Comparison of ENCODE assay signal across 19 cellular contexts in the genomic region with DNA sequence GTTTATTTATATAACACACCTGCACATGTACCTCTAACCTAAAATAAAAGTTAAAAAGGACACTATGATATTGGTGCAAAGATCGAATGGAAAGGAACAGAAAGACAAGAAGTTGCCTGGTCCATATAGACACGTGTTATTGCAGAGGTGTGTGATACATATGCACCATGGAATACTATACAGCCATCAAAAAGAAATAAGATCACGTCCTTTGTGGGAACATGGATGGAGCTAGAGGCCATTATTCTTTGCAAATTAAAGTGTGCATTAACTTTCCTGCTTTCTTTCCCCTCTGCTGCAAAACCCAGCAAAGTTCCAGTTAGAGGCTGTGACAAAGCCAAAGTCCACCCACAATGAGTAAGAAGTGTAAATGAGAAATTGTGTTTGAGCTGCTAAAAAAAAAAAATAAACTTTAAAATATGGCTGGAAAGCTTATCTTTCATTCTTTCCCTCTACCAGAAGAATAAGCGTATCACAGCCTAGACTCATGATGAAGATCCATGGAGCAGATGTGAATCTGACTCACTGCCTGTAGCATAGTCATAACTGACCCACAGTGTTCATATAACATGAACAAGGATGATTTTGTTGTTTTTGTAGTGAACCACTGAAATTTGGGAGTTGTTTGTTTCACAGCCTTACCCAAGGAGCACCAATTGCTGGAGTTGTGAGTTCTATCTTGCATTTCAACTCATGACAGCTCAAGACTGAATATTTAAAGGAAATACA. TPM values are rescaled to one million over a fixed set of nuclear protein-coding genes. Genes with fewer than 3 reads are reported as not detected.
DNase-seq lines count a peak whose midpoint lies in the region; ATAC-seq and TF ChIP-seq lines count a peak whose summit lies in the region.
"Had no signal": no experiment of that assay in that cellular context is flagged by ENCODE, and none has a peak within 500 bp of the region (broad histone marks: within the 10 kb centered on the region; RNA-seq: fewer than 3 reads in every experiment).

No MANE protein-coding gene starts in this region.

- intact Hi-C loops in left colon (cut with DNase I, micrococcal nuclease): loop anchor here in 1 of 2 donors (2.0 kb wide), 1 partner anchor 303 kb away; no protein-coding TSS in a partner anchor

- no peak overlapping the region for H3K4me3 ChIP-seq in fibroblast of mammary gland (ENCODE audit: control insufficient read depth, low read depth, low read length)
- H3K4me3 ChIP-seq: GM23338, SJCRH30 had no signal

- peak; percentile 15 for DNase-seq in HCEC 1CT
- DNase-seq in LHCN-M2 (ENCODE audit: low read depth): peak; percentile 44
- peak; percentile 38 for DNase-seq in fibroblast of mammary gland (ENCODE audit: low read depth)
- DNase-seq in stimulated activated effector memory CD8-positive, alpha-beta T cell treated with anti-CD3 and anti-CD28 coated beads, Interleukin-12 subunit alpha, Interleukin-12 subunit beta, amount 100 ng/mL, for 72 hours (ENCODE audit: low spot score in 2 of 2): no peak
- no peak for DNase-seq in left colon
- no peak for DNase-seq in middle frontal gyrus (ENCODE audit: extremely low spot score, low spot score)
- DNase-seq in NCI-H1105 treated with DMSO at 0.1 percent for 48 hours (lab: John Stamatoyannopoulos, UW): no peak
- DNase-seq: ACHN, C1 segment of cervical spinal cord, GDM1, NCI-H1436 treated with DMSO at 0.1 percent for 48 hours, NCI-H2029, NCI-H345, NCI-H524 treated with DMSO at 0.1 percent for 48 hours, PC-3, SJCRH30 had no signal

- H3K27ac Mint-ChIP-seq in stimulated activated effector memory CD8-positive, alpha-beta T cell treated with anti-CD3 and anti-CD28 coated beads, Interleukin-12 subunit alpha, Interleukin-12 subunit beta, amount 100 ng/mL, for 72 hours: no peak overlapping the region
- H3K27ac Mint-ChIP-seq: GM23338 had no signal

- ATAC-seq in stimulated activated effector memory CD8-positive, alpha-beta T cell treated with anti-CD3 and anti-CD28 coated beads, Interleukin-12 subunit alpha, Interleukin-12 subunit beta, amount 100 ng/mL, for 72 hours: peak; percentile 67
- ATAC-seq in left colon: no peak

- TF ChIP-seq CTCF in fibroblast of mammary gland (conservative IDR thresholded peaks at IDR 0.05; ENCODE audit: control insufficient read depth, insufficient read depth, low read depth, low read length): no peak

- H3K9me3 Mint-ChIP-seq in stimulated activated effector memory CD8-positive, alpha-beta T cell treated with anti-CD3 and anti-CD28 coated beads, Interleukin-12 subunit alpha, Interleukin-12 subunit beta, amount 100 ng/mL, for 72 hours: no peaks in the 10 kb centered on the region

- no peaks in the 10 kb centered on the region for H3K36me3 Mint-ChIP-seq in stimulated activated effector memory CD8-positive, alpha-beta T cell treated with anti-CD3 and anti-CD28 coated beads, Interleukin-12 subunit alpha, Interleukin-12 subunit beta, amount 100 ng/mL, for 72 hours

- H3K4me1 Mint-ChIP-seq in stimulated activated effector memory CD8-positive, alpha-beta T cell treated with anti-CD3 and anti-CD28 coated beads, Interleukin-12 subunit alpha, Interleukin-12 subunit beta, amount 100 ng/mL, for 72 hours: peaks cover 6% of the 10 kb centered on the region
- H3K4me1 Mint-ChIP-seq: GM23338 had no signal

- H3K4me3 Mint-ChIP-seq in stimulated activated effector memory CD8-positive, alpha-beta T cell treated with anti-CD3 and anti-CD28 coated beads, Interleukin-12 subunit alpha, Interleukin-12 subunit beta, amount 100 ng/mL, for 72 hours: no peak overlapping the region
- H3K4me3 Mint-ChIP-seq: GM23338 had no signal

RNA-seq across cellular contexts. Expression of gene OR52K1, which starts 9.6 kb away (rescaled TPM):
- total RNA-seq in LHCN-M2 (2014; rRNA removed) (not detected in 2 replicates), left colon (not detected)
- not detected for polyA plus RNA-seq in LHCN-M2 (2012)
- total RNA-seq: GM23338, HepG2, M059J, PC-3, SJCRH30 had no signal
- polyA plus RNA-seq: GM23338, HepG2 had no signal

RNA-seq across cellular contexts. Expression of gene OR52K2, which starts 42.9 kb away (rescaled TPM):
- total RNA-seq in LHCN-M2 (2014; rRNA removed) (not detected in 2 replicates), left colon (not detected)
- not detected for polyA plus RNA-seq in LHCN-M2 (2012)
- total RNA-seq: GM23338, HepG2, M059J, PC-3, SJCRH30 had no signal
- polyA plus RNA-seq: GM23338, HepG2 had no signal

RNA-seq across cellular contexts. Expression of gene OR52M1, which starts 52.9 kb away (rescaled TPM):
- total RNA-seq in LHCN-M2 (2014; rRNA removed): not detected in 2 replicates
- not detected for polyA plus RNA-seq in LHCN-M2 (2012)
- not detected for total RNA-seq in left colon
- total RNA-seq: GM23338, HepG2, M059J, PC-3, SJCRH30 had no signal
- polyA plus RNA-seq: GM23338, HepG2 had no signal

Comparison
In these comparisons a context has a peak if more than half of its experiments do, and no peak if none do; other contexts are left out.
1. DNase-seq: peak in HCEC 1CT (single experiment), LHCN-M2 (single experiment) and fibroblast of mammary gland (single experiment); none in stimulated activated effector memory CD8-positive, alpha-beta T cell treated with anti-CD3 and anti-CD28 coated beads, Interleukin-12 subunit alpha, Interleukin-12 subunit beta, amount 100 ng/mL, for 72 hours (0 of 2), left colon (0 of 2), middle frontal gyrus (single experiment) and NCI-H1105 treated with DMSO at 0.1 percent for 48 hours (single experiment).